Comparison of ENCODE assay signal across 10 cellular contexts in genomic region chr1:31238612-31238985, GRCh38. TPM values are rescaled to one million over a fixed set of nuclear protein-coding genes. Genes with fewer than 3 reads are reported as not detected.
DNase-seq lines count a peak whose midpoint lies in the region; ATAC-seq and TF ChIP-seq lines count a peak whose summit lies in the region.
"Had no signal": no experiment of that assay in that cellular context is flagged by ENCODE, and none has a peak within 500 bp of the region (broad histone marks: within the 10 kb centered on the region; RNA-seq: fewer than 3 reads in every experiment).

No MANE protein-coding gene starts in this region.

- TF ChIP-seq CTCF in CD8-positive, alpha-beta T cell (IDR thresholded peaks at IDR 0.05): no peak
- TF ChIP-seq CTCF in HFFc6 (IDR thresholded peaks at IDR 0.05): no peak
- no peak for TF ChIP-seq CTCF in chondrocyte (IDR thresholded peaks at IDR 0.05)
- no peak for TF ChIP-seq CTCF in nephron progenitor cell (IDR thresholded peaks at IDR 0.05)
- TF ChIP-seq CTCF in uterus (IDR thresholded peaks at IDR 0.05): no peak

- CTCF ChIA-PET in CD8-positive, alpha-beta T cell (lab: Charles Lee): no interaction called here

- no peak for TF ChIP-seq POLR2A in uterus (IDR thresholded peaks at IDR 0.05)

- no peak for DNase-seq in CD8-positive, alpha-beta T cell
- no peak for DNase-seq in HFFc6
- DNase-seq in chondrocyte (ENCODE audit: low spot score): no peak
- DNase-seq in nephron progenitor cell: peak; percentile 10
- DNase-seq in uterus: no peak
- DNase-seq in NOMO-1 treated with dmso at 0.1 percent for 144 hours (lab: John Stamatoyannopoulos, UW; ENCODE audit: unreplicated experiment): no peak
- DNase-seq: DND-41, NCI-H2081 treated with DMSO at 0.1 percent for 48 hours had no signal

- intact Hi-C loops in CD8-positive, alpha-beta T cell (cut with DNase I, micrococcal nuclease): no loop called here
- intact Hi-C loops in uterus (cut with DNase I; ENCODE audit: low total_unique reads): no loop called here

- peaks cover 8% of the 10 kb centered on the region for H3K27me3 ChIP-seq in CD8-positive, alpha-beta T cell (ENCODE audit: insufficient read depth, low read length)
- H3K27me3 ChIP-seq in uterus: peaks cover 8 to 10% of the 10 kb centered on the region in 2 donors

- peaks cover 53% of the 10 kb centered on the region for H3K27me3 Mint-ChIP-seq in CD8-positive, alpha-beta T cell (ENCODE audit: low read depth)
- H3K27me3 Mint-ChIP-seq in HFFc6 (ENCODE audit: insufficient read depth): peaks cover 37% of the 10 kb centered on the region
- H3K27me3 Mint-ChIP-seq in chondrocyte (ENCODE audit: low read depth): peaks cover 22% of the 10 kb centered on the region
- peaks cover 65% of the 10 kb centered on the region for H3K27me3 Mint-ChIP-seq in nephron progenitor cell (ENCODE audit: low read depth, poor library complexity)

- H3K9me3 Mint-ChIP-seq in CD8-positive, alpha-beta T cell: no peaks in the 10 kb centered on the region
- H3K9me3 Mint-ChIP-seq in HFFc6: no peaks in the 10 kb centered on the region
- no peaks in the 10 kb centered on the region for H3K9me3 Mint-ChIP-seq in chondrocyte (ENCODE audit: low read depth)
- H3K9me3 Mint-ChIP-seq in nephron progenitor cell: no peaks in the 10 kb centered on the region

- no peaks in the 10 kb centered on the region for H3K4me1 ChIP-seq in CD8-positive, alpha-beta T cell (ENCODE audit: insufficient read depth, low read length)
- peaks cover 0 to 4% of the 10 kb centered on the region in 2 donors for H3K4me1 ChIP-seq in uterus

- no peak overlapping the region for H3K4me3 ChIP-seq in CD8-positive, alpha-beta T cell (ENCODE audit: low read depth, low read length)
- H3K4me3 ChIP-seq in uterus: no peak overlapping the region

- H3K9me3 ChIP-seq in CD8-positive, alpha-beta T cell (ENCODE audit: low read length): no peaks in the 10 kb centered on the region
- no peaks in the 10 kb centered on the region for H3K9me3 ChIP-seq in uterus

- peak overlapping the region; percentile 42 for H3K4me3 Mint-ChIP-seq in CD8-positive, alpha-beta T cell
- H3K4me3 Mint-ChIP-seq in HFFc6 (peak overlapping the region; percentile 71), chondrocyte (ENCODE audit: unreplicated experiment) (peak overlapping the region; percentile 77), nephron progenitor cell (peak overlapping the region; percentile 89)

- POLR2A ChIA-PET in CD8-positive, alpha-beta T cell (lab: Charles Lee): no interaction called here

- no peaks in the 10 kb centered on the region for H3K36me3 Mint-ChIP-seq in CD8-positive, alpha-beta T cell
- no peaks in the 10 kb centered on the region for H3K36me3 Mint-ChIP-seq in HFFc6 (ENCODE audit: low read depth)
- no peaks in the 10 kb centered on the region for H3K36me3 Mint-ChIP-seq in chondrocyte (ENCODE audit: low read depth)
- no peaks in the 10 kb centered on the region for H3K36me3 Mint-ChIP-seq in nephron progenitor cell (ENCODE audit: low read depth)

- peaks cover 14% of the 10 kb centered on the region for H3K4me1 Mint-ChIP-seq in CD8-positive, alpha-beta T cell (ENCODE audit: low read depth)
- H3K4me1 Mint-ChIP-seq in HFFc6 (ENCODE audit: low read depth) (peaks cover 20% of the 10 kb centered on the region), chondrocyte (ENCODE audit: low read depth) (peaks cover 12% of the 10 kb centered on the region), nephron progenitor cell (peaks cover 46% of the 10 kb centered on the region)

- no peak overlapping the region for H3K27ac Mint-ChIP-seq in CD8-positive, alpha-beta T cell
- H3K27ac Mint-ChIP-seq in HFFc6 (no peak overlapping the region), chondrocyte (ENCODE audit: unreplicated experiment) (no peak overlapping the region), nephron progenitor cell (no peak overlapping the region)

- no peak overlapping the region for H3K27ac ChIP-seq in CD8-positive, alpha-beta T cell (ENCODE audit: low read depth, low read length)
- no peak overlapping the region for H3K27ac ChIP-seq in uterus

- H3K36me3 ChIP-seq in CD8-positive, alpha-beta T cell (ENCODE audit: insufficient read depth, low read length): no peaks in the 10 kb centered on the region
- H3K36me3 ChIP-seq in uterus: no peaks in the 10 kb centered on the region

- ATAC-seq in CD8-positive, alpha-beta T cell: no peak
- no peak for ATAC-seq in HG02759 (IDR thresholded peaks at IDR 0.05; ENCODE audit: unreplicated experiment)
- ATAC-seq in GM21786 (IDR thresholded peaks at IDR 0.05; ENCODE audit: unreplicated experiment): no peak

RNA-seq across cellular contexts. Expression of gene NKAIN1, which starts 1.1 kb away (rescaled TPM):
- not detected for total RNA-seq in CD8-positive, alpha-beta T cell
- not detected for total RNA-seq in HFFc6 (2021; fragmentation: NEBNext Ultra II Directional; extraction: Animal tissue kit (Norgen Biotek cat#: 25700))
- total RNA-seq in chondrocyte (2.9 to 3.8 TPM (median 3.5 TPM) in 3 replicates), uterus (under 1 TPM in 1 of 4 donors, not detected in 3; 0.55 TPM)

RNA-seq across cellular contexts. Expression of gene SNRNP40, which starts 58.0 kb away (rescaled TPM):
- total RNA-seq in CD8-positive, alpha-beta T cell: 10 to 100 TPM; 78.3 to 81.9 TPM
- 10 to 100 TPM; 37.8 to 50.7 (median 46.1) TPM for total RNA-seq in HFFc6 (2021; fragmentation: NEBNext Ultra II Directional; extraction: Animal tissue kit (Norgen Biotek cat#: 25700))
- total RNA-seq in chondrocyte (32.3 to 39.0 TPM (median 34.3 TPM) in 3 replicates), uterus (10 to 100 TPM; 35.1 to 99.5 (median 58.5) TPM)

RNA-seq across cellular contexts. Expression of gene ZCCHC17, which starts 58.2 kb away (rescaled TPM):
- 1 to 10 TPM; 7.2 to 8.0 TPM for total RNA-seq in CD8-positive, alpha-beta T cell
- total RNA-seq in HFFc6 (2021; fragmentation: NEBNext Ultra II Directional; extraction: Animal tissue kit (Norgen Biotek cat#: 25700)): 10 to 100 TPM; 37.4 to 42.3 (median 38.6) TPM
- total RNA-seq in chondrocyte: 31.1 to 34.6 TPM (median 34.5 TPM) in 3 replicates
- 10 to 100 TPM; 23.3 to 36.8 (median 25.0) TPM for total RNA-seq in uterus
